8 cellular contexts compared by ENCODE assay signal in the genomic region with DNA sequence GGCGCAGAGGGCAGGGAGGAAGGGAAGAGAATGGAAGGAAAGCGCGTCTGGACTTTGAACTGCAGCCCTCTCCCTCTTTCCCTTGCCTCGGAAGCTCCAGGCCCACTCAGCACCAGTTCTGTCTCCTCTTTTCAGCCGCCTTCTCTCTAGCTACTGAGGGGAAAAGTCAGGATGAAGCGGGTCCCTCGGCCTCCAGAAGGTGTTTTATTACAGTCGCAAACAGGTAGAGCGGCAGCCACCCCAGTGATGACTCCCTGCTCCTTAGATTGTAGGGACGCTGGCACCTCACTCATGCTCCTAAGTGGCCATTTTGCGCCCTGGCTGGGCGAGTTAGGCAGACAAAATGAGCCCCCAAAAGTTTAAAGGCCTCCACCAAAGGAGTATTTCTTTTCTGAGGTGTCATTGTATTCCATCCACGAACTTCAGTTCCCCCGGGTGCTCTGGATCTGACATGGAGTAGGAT. TPM values are rescaled to one million over a fixed set of nuclear protein-coding genes. Genes with fewer than 3 reads are reported as not detected.
DNase-seq lines count a peak whose midpoint lies in the region; ATAC-seq and TF ChIP-seq lines count a peak whose summit lies in the region.

No MANE protein-coding gene starts in this region.

- H3K27ac ChIP-seq in angular gyrus (ENCODE audit: low read depth, low read length) (peak overlapping the region; percentile 53), layer of hippocampus (ENCODE audit: low read depth, low read length) (peak overlapping the region; percentile 91), thoracic aorta (peak overlapping the region; percentile 97 to 99)

- no peaks in the 10 kb centered on the region for H3K9me3 Mint-ChIP-seq in T-helper 1 cell treated with Interleukin-12 subunit alpha and Interleukin-12 subunit beta and Interleukin-4 antibody, amounts not matched to agents 30 μg/mL and 1 μg/mL, for 36 hours

- no peak for DNase-seq in T-helper 1 cell
- DNase-seq in thoracic aorta (ENCODE audit: low spot score): no peak
- DNase-seq in iPS-NIHi7 (ENCODE audit: extremely low spot score): no peak
- no peak for DNase-seq in activated CD4-positive, alpha-beta T cell treated with anti-CD3 and anti-CD28 coated beads, Interleukin-2, amount 50 U/mL, for 48 hours
- no peak for DNase-seq in cortex of kidney (lab: John Stamatoyannopoulos, UW)

- H3K27ac Mint-ChIP-seq in T-helper 1 cell treated with Interleukin-12 subunit alpha and Interleukin-12 subunit beta and Interleukin-4 antibody, amounts not matched to agents 30 μg/mL and 1 μg/mL, for 36 hours: peak overlapping the region; percentile 84

- no peak for TF ChIP-seq CTCF in thoracic aorta (IDR thresholded peaks at IDR 0.05)

- H3K4me1 ChIP-seq in thoracic aorta (ENCODE audit: control insufficient read depth in 1 of 2, low read depth in 2 of 2): peaks cover 28 to 43% of the 10 kb centered on the region in 2 donors

- H3K27me3 ChIP-seq in layer of hippocampus (ENCODE audit: control insufficient read depth, insufficient read depth, low read length) (no peaks in the 10 kb centered on the region), thoracic aorta (replicated peaks; ENCODE audit: insufficient read depth) (no peaks in the 10 kb centered on the region)

- peak overlapping the region; percentile 91 for H3K4me3 ChIP-seq in thoracic aorta

- ATAC-seq in thoracic aorta (ENCODE audit: insufficient number of reproducible peaks, low FRiP score, low read depth): no peak

- peaks cover 38% of the 10 kb centered on the region for H3K4me1 Mint-ChIP-seq in T-helper 1 cell treated with Interleukin-12 subunit alpha and Interleukin-12 subunit beta and Interleukin-4 antibody, amounts not matched to agents 30 μg/mL and 1 μg/mL, for 36 hours (ENCODE audit: low read depth)

- no peaks in the 10 kb centered on the region for H3K27me3 Mint-ChIP-seq in T-helper 1 cell treated with Interleukin-12 subunit alpha and Interleukin-12 subunit beta and Interleukin-4 antibody, amounts not matched to agents 30 μg/mL and 1 μg/mL, for 36 hours (ENCODE audit: low read depth)

- H3K9me3 ChIP-seq in thoracic aorta: no peaks in the 10 kb centered on the region

- no peaks in the 10 kb centered on the region for H3K36me3 ChIP-seq in thoracic aorta

- H3K4me3 Mint-ChIP-seq in T-helper 1 cell treated with Interleukin-12 subunit alpha and Interleukin-12 subunit beta and Interleukin-4 antibody, amounts not matched to agents 30 μg/mL and 1 μg/mL, for 36 hours: peak overlapping the region; percentile 80

- H3K36me3 Mint-ChIP-seq in T-helper 1 cell treated with Interleukin-12 subunit alpha and Interleukin-12 subunit beta and Interleukin-4 antibody, amounts not matched to agents 30 μg/mL and 1 μg/mL, for 36 hours (ENCODE audit: low read depth): peaks cover 13% of the 10 kb centered on the region

RNA-seq across cellular contexts. Expression of a gene that starts 0.9 kb away (rescaled TPM):
- 10 to 100 TPM; 50.8 to 80.3 TPM for total RNA-seq in thoracic aorta
